ENCODE assay signal across 28 cellular contexts in genomic region chrX:18877472-18877871, GRCh38.
DNase-seq lines count a peak whose midpoint lies in the region; ATAC-seq and TF ChIP-seq lines count a peak whose summit lies in the region.
"Had no signal": no experiment of that assay in that cellular context is flagged by ENCODE, and none has a peak within 500 bp of the region (broad histone marks: within the 10 kb centered on the region; RNA-seq: fewer than 3 reads in every experiment).

No MANE protein-coding gene starts in this region.

- H3K4me2 ChIP-seq in hepatocyte, result no peak overlapping the region
- H3K4me2 ChIP-seq: GM23338 had no signal

- no peaks in the 10 kb centered on the region for H3K36me3 ChIP-seq in hepatocyte (replicated peaks; ENCODE audit: insufficient read depth, low read depth)
- H3K36me3 ChIP-seq in body of pancreas (replicated peaks in 1 of 2; ENCODE audit: insufficient read depth in 1 of 2, low read depth in 2 of 2), result no peaks in the 10 kb centered on the region
- H3K36me3 ChIP-seq: brain microvascular endothelial cell, heart left ventricle, left ventricle myocardium inferior, neutrophil, prostate gland, thyroid gland had no signal

- DNase-seq in NCI-H2029 treated with DMSO at 0.1 percent for 48 hours (lab: John Stamatoyannopoulos, UW), result peak; percentile 6
- no peak for DNase-seq in NCI-H2029 (lab: John Stamatoyannopoulos, UW)
- peak; percentile 30 for DNase-seq in NCI-H748 treated with DMSO at 0.1 percent for 48 hours (lab: John Stamatoyannopoulos, UW)
- DNase-seq in hepatocyte (ENCODE audit: low spot score), result peak; percentile 54
- peak; percentile 71 for DNase-seq in renal cortical epithelial cell (ENCODE audit: low read depth)
- DNase-seq in body of pancreas, result no peak
- DNase-seq in stimulated activated CD4-positive, alpha-beta T cell treated with anti-CD3 and anti-CD28 coated beads, Interleukin-4, amount 100 ng/mL, for 4 hours, result no peak
- DNase-seq in hippocampal formation (lab: John Stamatoyannopoulos, UW), result no peak
- DNase-seq: 8988T; activated CD4-positive, alpha-beta T cell treated with anti-CD3 and anti-CD28 coated beads, Interleukin-2, amount 50 U/mL, for 1 hour; activated naive CD4-positive, alpha-beta T cell treated with anti-CD3 and anti-CD28 coated beads for 36 hours; activated T-cell treated with anti-CD3 and anti-CD28 coated beads, Interleukin-2, amount 50 U/mL, for 72 hours; brain microvascular endothelial cell; effector CD4-positive, alpha-beta T cell; foreskin fibroblast; heart left ventricle; HFFc6; left ventricle myocardium inferior; NCI-H187 treated with DMSO at 0.1 percent for 48 hours; NCI-H446 treated with DMSO at 0.1 percent for 48 hours; SHP77; stimulated activated CD8-positive, alpha-beta memory T cell treated with anti-CD3 and anti-CD28 coated beads, Interleukin-4, amount 100 ng/mL, for 48 hours; stimulated activated naive CD8-positive, alpha-beta T cell treated with anti-CD3 and anti-CD28 coated beads, Interleukin-15, amount 100 ng/mL, for 72 hours; thyroid gland had no signal

- intact Hi-C loops in body of pancreas (cut with DNase I), result no loop called here

- no peak for TF ChIP-seq CTCF in hepatocyte (IDR thresholded peaks at IDR 0.05; ENCODE audit: poor library complexity)
- TF ChIP-seq CTCF in body of pancreas (IDR thresholded peaks at IDR 0.05), result no peak

- H4K20me1 ChIP-seq in hepatocyte (ENCODE audit: insufficient read depth, poor library complexity, severe bottlenecking), result no peaks in the 10 kb centered on the region

- no peaks in the 10 kb centered on the region for H3K9me2 ChIP-seq in hepatocyte (replicated peaks; ENCODE audit: insufficient read depth)

- no peaks in the 10 kb centered on the region for H3K9me3 ChIP-seq in hepatocyte (ENCODE audit: low read depth)
- no peaks in the 10 kb centered on the region for H3K9me3 ChIP-seq in body of pancreas
- H3K9me3 ChIP-seq: left ventricle myocardium inferior, neutrophil, prostate gland, thyroid gland had no signal

- H3K4me1 ChIP-seq in hepatocyte (ENCODE audit: insufficient read depth) (no peaks in the 10 kb centered on the region), body of pancreas (no peaks in the 10 kb centered on the region)
- H3K4me1 ChIP-seq: prostate gland, thyroid gland had no signal

- H3K4me3 ChIP-seq in hepatocyte (no peak overlapping the region), body of pancreas (no peak overlapping the region)
- H3K4me3 ChIP-seq: GM23338, heart left ventricle, left ventricle myocardium inferior, prostate gland, thyroid gland had no signal

- 73% methylated on average over 6 of the region's 6 CpGs for WGBS in hepatocyte (ENCODE audit: low lambda C conversion rate, missing lambda C conversion rate)
- WGBS in body of pancreas, 2 donors, result 56 to 57% methylated on average over 4 of the region's 6 CpGs

- ATAC-seq in body of pancreas, result no peak
- ATAC-seq: activated T-cell treated with anti-CD3 and anti-CD28 coated beads, Interleukin-2, amount 50 U/mL, for 72 hours; GM23338; heart left ventricle; stimulated activated naive CD8-positive, alpha-beta T cell treated with anti-CD3 and anti-CD28 coated beads, Interleukin-15, amount 100 ng/mL, for 72 hours; WTC11 had no signal

- H3K79me2 ChIP-seq in hepatocyte, result no peaks in the 10 kb centered on the region

- TF ChIP-seq POLR2A in body of pancreas (IDR thresholded peaks at IDR 0.05), result no peak

- no peak overlapping the region for H2AFZ ChIP-seq in hepatocyte
- H2AFZ ChIP-seq: GM23338 had no signal

- H3K27ac ChIP-seq in hepatocyte (no peak overlapping the region), body of pancreas (no peak overlapping the region)
- H3K27ac ChIP-seq: brain microvascular endothelial cell, heart left ventricle, left ventricle myocardium inferior, neutrophil, prostate gland, thyroid gland had no signal

- no peaks in the 10 kb centered on the region for H3K27me3 ChIP-seq in hepatocyte
- H3K27me3 ChIP-seq in body of pancreas, result no peaks in the 10 kb centered on the region
- H3K27me3 ChIP-seq: brain microvascular endothelial cell, neutrophil, thyroid gland had no signal

Comparison
In these comparisons a context has a peak if more than half of its experiments do, and no peak if none do; other contexts are left out.
1. DNase-seq: peak in NCI-H2029 treated with DMSO at 0.1 percent for 48 hours (single experiment), NCI-H748 treated with DMSO at 0.1 percent for 48 hours (single experiment), hepatocyte (single experiment) and renal cortical epithelial cell (single experiment); none in NCI-H2029 (single experiment), body of pancreas (0 of 4), stimulated activated CD4-positive, alpha-beta T cell treated with anti-CD3 and anti-CD28 coated beads, Interleukin-4, amount 100 ng/mL, for 4 hours (0 of 2) and hippocampal formation (0 of 2).